In genomic region chr11:70509476-70509875, GRCh38 we compare ENCODE assay signal across 22 cellular contexts.
A peak's percentile ranks its signal among the peaks of the same experiment; 100 is the strongest.
DNase-seq lines count a peak whose midpoint lies in the region; ATAC-seq, FAIRE-seq and TF ChIP-seq lines count a peak whose summit lies in the region.
"Had no signal": no experiment of that assay in that cellular context is flagged by ENCODE, and none has a peak within 500 bp of the region (broad histone marks: within the 10 kb centered on the region; RNA-seq: fewer than 3 reads in every experiment).

No MANE protein-coding gene starts in this region.

- H3K4me2 ChIP-seq in H9 (ENCODE audit: insufficient read depth, insufficient read length, low read length) (no peak overlapping the region), H1 (ENCODE audit: insufficient read depth in 1 of 2, low read depth in 2 of 2, low read length in 2 of 2) (no peak overlapping the region)

- H3K9ac ChIP-seq in H9 (ENCODE audit: extremely low read depth, insufficient read length, low read length) (no peak overlapping the region), H1 (replicated peaks in 1 of 4; ENCODE audit: extremely low read depth in 1 of 4, low read depth in 3 of 4, low read length in 3 of 4) (no peak overlapping the region)
- H3K9ac ChIP-seq: GM23248 had no signal

- H3K36me3 Mint-ChIP-seq in H9 (ENCODE audit: insufficient read depth in 1 of 3, low read depth in 3 of 3) = peaks cover 4 to 11% (median 7%) of the 10 kb centered on the region in 3 experiments; a peak in 5 of 7 replicates
- H3K36me3 Mint-ChIP-seq: CD8-positive, alpha-beta T cell had no signal

- CTCF ChIA-PET in H1 (lab: Charles Lee; ENCODE audit: partially characterized antibody) = interaction anchor here (0.6 to 12.0 kb wide), 15 partner anchors 8 to 248 kb away, joined by 3 to 150 read pairs (median 7); no protein-coding TSS in a partner anchor

- no CpG with 5 or more reads among the region's 8 CpGs for WGBS in H9 (ENCODE audit: extremely low coverage, insufficient read length, low lambda C conversion rate)
- 84% methylated on average over 8 of the region's 8 CpGs; no CpG with 5 or more reads in 1 of the 2 experiments for WGBS in H1 (ENCODE audit: extremely low coverage in 1 of 2, insufficient coverage in 1 of 2, insufficient read length in 1 of 2, insufficient replicate concordance in 2 of 2, low coverage in 1 of 2, low lambda C conversion rate in 2 of 2, missing lambda C conversion rate in 1 of 2), 2 experiments

- H3K9me3 Mint-ChIP-seq in H9 = peaks cover 12 to 21% of the 10 kb centered on the region in 2 experiments; a peak in 4 of 5 replicates

- H3K27ac ChIP-seq in H9 (ENCODE audit: insufficient read length, low read depth, low read length) (no peak overlapping the region), H1 (ENCODE audit: low read depth, low read length) (no peak overlapping the region)
- H3K27ac ChIP-seq: 22Rv1, GM23248, RWPE1, SJCRH30 had no signal

- TF ChIP-seq RAD21 in H1 (IDR thresholded peaks at IDR 0.05 in 1 of 2, conservative IDR thresholded peaks at IDR 0.05 in 1 of 2; ENCODE audit: low read depth in 2 of 2, low read length in 2 of 2) = no peak

- no peak for ATAC-seq in HG03571 (IDR thresholded peaks at IDR 0.05; ENCODE audit: unreplicated experiment)
- ATAC-seq in omental fat pad (ENCODE audit: low FRiP score) = no peak
- ATAC-seq: CD8-positive, alpha-beta T cell; GM12878; HCT116 had no signal

- H4K20me1 ChIP-seq in H9 (ENCODE audit: control insufficient read depth, insufficient read depth, insufficient read length) (no peaks in the 10 kb centered on the region), H1 (replicated peaks in 1 of 2; ENCODE audit: control insufficient read depth in 1 of 2, insufficient read depth in 2 of 2, low read length in 2 of 2) (peaks cover 2 to 7% of the 10 kb centered on the region in 2 experiments)

- no peak for TF ChIP-seq POLR2A in H1 (IDR thresholded peaks at IDR 0.05; ENCODE audit: control extremely low read depth in 1 of 2, low read depth in 2 of 2, low read length in 2 of 2)

- H2AK5ac ChIP-seq in H9 (ENCODE audit: insufficient read length, low read length) (no peak overlapping the region), H1 (ENCODE audit: low read depth, low read length) (no peak overlapping the region)

- peaks cover 2% of the 10 kb centered on the region; the same call in 1 of the 2 replicates for H3K4me1 ChIP-seq in H9 (ENCODE audit: insufficient read depth, low read length)
- H3K4me1 ChIP-seq in H1 (replicated peaks in 1 of 4; ENCODE audit: control insufficient read depth in 3 of 4, insufficient read depth in 4 of 4, low read length in 3 of 4) = peaks cover 0 to 7% (median 4%) of the 10 kb centered on the region in 4 experiments; a peak in 5 of 7 replicates

- H2BK15ac ChIP-seq in H9 (ENCODE audit: low read depth, low read length) = no peak overlapping the region
- H2BK15ac ChIP-seq in H1 (ENCODE audit: low read length) = no peak overlapping the region

- H4K8ac ChIP-seq in H9 (replicated peaks; ENCODE audit: insufficient read length, low read depth, low read length) (no peak overlapping the region), H1 (ENCODE audit: extremely low read depth, insufficient read depth, low read length) (no peak overlapping the region)

- TF ChIP-seq CTCF in H9 (conservative IDR thresholded peaks at IDR 0.05) = no peak
- no peak for TF ChIP-seq CTCF in H1 (IDR thresholded peaks at IDR 0.05; ENCODE audit: control extremely low read depth in 1 of 3, insufficient read depth in 1 of 3, low read depth in 1 of 3, low read length in 3 of 3)
- no peak for TF ChIP-seq CTCF in omental fat pad (IDR thresholded peaks at IDR 0.05)

- H3K36me3 ChIP-seq in H1 (ENCODE audit: control insufficient read depth in 2 of 4, insufficient read depth in 4 of 4, low read length in 3 of 4) = no peaks in the 10 kb centered on the region
- H3K36me3 ChIP-seq: SJCRH30 had no signal

- H3T11ph ChIP-seq in H9 (ENCODE audit: low read length) = no peak overlapping the region

- H4K91ac ChIP-seq in H9 (ENCODE audit: insufficient read length, low read depth, low read length) = no peak overlapping the region
- no peak overlapping the region for H4K91ac ChIP-seq in H1 (replicated peaks; ENCODE audit: insufficient read length, low read length)

- no peak overlapping the region for H4K5ac ChIP-seq in H9 (ENCODE audit: insufficient read length, low read depth, low read length)
- no peak overlapping the region for H4K5ac ChIP-seq in H1 (ENCODE audit: insufficient read length, low read depth, low read length)

- peaks cover 11 to 21% of the 10 kb centered on the region in 2 experiments for H3K4me1 Mint-ChIP-seq in H9

- H2BK5ac ChIP-seq in H9 (ENCODE audit: insufficient read length, low read length) (no peak overlapping the region), H1 (ENCODE audit: low read depth, low read length) (no peak overlapping the region)

- H3K4ac ChIP-seq in H9 (ENCODE audit: low read depth, low read length) = no peak overlapping the region
- no peak overlapping the region for H3K4ac ChIP-seq in H1 (replicated peaks; ENCODE audit: insufficient read length, low read depth, low read length)

- no peak overlapping the region for H2BK20ac ChIP-seq in H9 (ENCODE audit: low read depth, low read length, poor library complexity, severe bottlenecking)
- H2BK20ac ChIP-seq in H1 (ENCODE audit: low read length) = no peak overlapping the region

- DNase-seq in NCI-H82 (lab: John Stamatoyannopoulos, UW) = peak; percentile 49
- DNase-seq in NCI-H82 treated with DMSO at 0.1 percent for 48 hours (lab: John Stamatoyannopoulos, UW; ENCODE audit: unreplicated experiment) = no peak
- peak; percentile 30 for DNase-seq in H9
- DNase-seq in H1 (ENCODE audit: low read depth in 1 of 2, low spot score in 2 of 2) = no peak
- DNase-seq in retina = peak; percentile 63
- no peak for DNase-seq in NOMO-1 (lab: John Stamatoyannopoulos, UW; ENCODE audit: unreplicated experiment in 2 of 2)
- no peak for DNase-seq in omental fat pad (ENCODE audit: low spot score)
- DNase-seq: ACHN; C1 segment of cervical spinal cord; CD8-positive, alpha-beta T cell; DND-41; GM23248; Kasumi-1; NCI-H1694 treated with DMSO at 0.1 percent for 48 hours; NCI-H2081 treated with DMSO at 0.1 percent for 48 hours; NCI-H69; SJCRH30 had no signal

- no peak overlapping the region for H2BK120ac ChIP-seq in H9 (ENCODE audit: low read depth, low read length, poor library complexity, severe bottlenecking)
- no peak overlapping the region for H2BK120ac ChIP-seq in H1 (replicated peaks; ENCODE audit: low read depth, low read length)

- no peak overlapping the region for H2BK12ac ChIP-seq in H9 (ENCODE audit: insufficient read length, low read depth, low read length)
- no peak overlapping the region for H2BK12ac ChIP-seq in H1 (ENCODE audit: low read depth, low read length)

- H3K18ac ChIP-seq in H9 (ENCODE audit: insufficient read length, low read depth, low read length) (no peak overlapping the region), H1 (ENCODE audit: extremely low read depth, low read length) (no peak overlapping the region)

- H3K23me2 ChIP-seq in H9 (ENCODE audit: insufficient read length, low read depth, low read length, poor library complexity, severe bottlenecking) (no peaks in the 10 kb centered on the region), H1 (ENCODE audit: low read depth, low read length) (no peaks in the 10 kb centered on the region)

- POLR2A ChIA-PET in H1 (lab: Charles Lee; ENCODE audit: partially characterized antibody) = interaction anchor here (0.9 kb wide), 1 partner anchor 9 kb away, joined by 3 read pairs; no protein-coding TSS in a partner anchor

- FAIRE-seq in H1 (lab: Jason Lieb, UNC) = no peak
- FAIRE-seq: GM12878 had no signal

- H3K27me3 ChIP-seq in H9 (ENCODE audit: insufficient read depth, low read length) = no peaks in the 10 kb centered on the region
- H3K27me3 ChIP-seq in H1 (replicated peaks in 1 of 4; ENCODE audit: control insufficient read depth in 3 of 4, extremely low read depth in 1 of 4, insufficient read depth in 3 of 4, low read length in 3 of 4) = no peaks in the 10 kb centered on the region
- H3K27me3 ChIP-seq: SJCRH30 had no signal

- no peak overlapping the region for H3K4me3 Mint-ChIP-seq in H9
- H3K4me3 Mint-ChIP-seq: CD8-positive, alpha-beta T cell had no signal

- H3K27me3 Mint-ChIP-seq in H9 (ENCODE audit: low read depth) = peaks cover 9% of the 10 kb centered on the region; the same call in 1 of the 2 replicates

- H3K56ac ChIP-seq in H9 (ENCODE audit: insufficient read length, low read depth, low read length) (no peak overlapping the region), H1 (replicated peaks; ENCODE audit: insufficient read length, low read depth, low read length) (no peak overlapping the region)

- no peak overlapping the region; the same call in 1 of the 2 replicates for H3K14ac ChIP-seq in H9 (ENCODE audit: insufficient read depth, low read length)
- no peak overlapping the region for H3K14ac ChIP-seq in H1 (ENCODE audit: insufficient read length)

- H3K4me3 ChIP-seq in H1 (ENCODE audit: extremely low read depth in 1 of 4, insufficient read depth in 2 of 4, low read depth in 3 of 4, low read length in 4 of 4) = no peak overlapping the region
- H3K4me3 ChIP-seq: GM12878, GM23248, SJCRH30 had no signal

- H2AFZ ChIP-seq in H9 (ENCODE audit: low read length) (no peak overlapping the region), H1 (ENCODE audit: low read length) (no peak overlapping the region)
- H2AFZ ChIP-seq: GM23248 had no signal

- no peaks in the 10 kb centered on the region for H3K79me1 ChIP-seq in H9 (ENCODE audit: insufficient read depth, low read depth, low read length, poor library complexity, severe bottlenecking)
- H3K79me1 ChIP-seq in H1 (ENCODE audit: low read depth, low read length) = peaks cover 5% of the 10 kb centered on the region; the same call in 1 of the 2 replicates

- no peaks in the 10 kb centered on the region for H3K9me3 ChIP-seq in H9 (ENCODE audit: control insufficient read depth, low read depth, low read length)
- peaks cover 5 to 6% of the 10 kb centered on the region in 2 experiments; a peak in 3 of 4 replicates for H3K9me3 ChIP-seq in H1 (ENCODE audit: insufficient read depth in 2 of 2, low read depth in 1 of 2, low read length in 1 of 2)

- H3K27ac Mint-ChIP-seq in H9 = no peak overlapping the region; a peak in 1 of 7 replicates
- H3K27ac Mint-ChIP-seq: CD8-positive, alpha-beta T cell had no signal

- H3K79me2 ChIP-seq in H9 (ENCODE audit: insufficient read depth, low read length) = no peaks in the 10 kb centered on the region; the same call in 1 of the 2 replicates
- no peaks in the 10 kb centered on the region for H3K79me2 ChIP-seq in H1 (ENCODE audit: control insufficient read depth in 1 of 2, insufficient read depth in 2 of 2, low read length in 2 of 2)

- TF ChIP-seq EP300 in H1 (IDR thresholded peaks at IDR 0.05; ENCODE audit: borderline replicate concordance in 1 of 2, low read depth in 2 of 2, low read length in 2 of 2) = no peak

- H3K23ac ChIP-seq in H9 (ENCODE audit: insufficient read length, low read depth, low read length) = no peak overlapping the region
- H3K23ac ChIP-seq in H1 (ENCODE audit: insufficient read length) = no peak overlapping the region

TF ChIP-seq in H1, 55 proteins besides CTCF, POLR2A, EP300 and RAD21:
- TF ChIP-seq CHD1 (IDR thresholded peaks at IDR 0.05; ENCODE audit: low read depth, low read length) = no peak
- TF ChIP-seq GABPA (IDR thresholded peaks at IDR 0.05; ENCODE audit: borderline replicate concordance, insufficient read depth, low read length) = no peak
- TF ChIP-seq SRF (IDR thresholded peaks at IDR 0.05; ENCODE audit: low read depth, low read length) = no peak
- TF ChIP-seq CEBPB (IDR thresholded peaks at IDR 0.05; ENCODE audit: low read depth, low read length) = 0 out of 2 replicates have a peak, but pooled peaks have one; percentile 15

Comparison
In these comparisons a context has a peak if more than half of its experiments do, and no peak if none do; other contexts are left out.
1. DNase-seq: peak in NCI-H82 (single experiment), H9 (single experiment) and retina (single experiment); none in NCI-H82 treated with DMSO at 0.1 percent for 48 hours (single experiment), H1 (0 of 2), NOMO-1 (0 of 2) and omental fat pad (single experiment).